ENCODE assay signal across 29 cellular contexts in genomic region chr10:131425752-131426529, GRCh38.
A peak's percentile ranks its signal among the peaks of the same experiment; 100 is the strongest.
DNase-seq lines count a peak whose midpoint lies in the region; ATAC-seq, FAIRE-seq and TF ChIP-seq lines count a peak whose summit lies in the region.
"Had no signal": no experiment of that assay in that cellular context is flagged by ENCODE, and none has a peak within 500 bp of the region (broad histone marks: within the 10 kb centered on the region; RNA-seq: fewer than 3 reads in every experiment).

No MANE protein-coding gene starts in this region.

- no peak overlapping the region for H3K4me3 ChIP-seq in BLaER1 treated with 17β-estradiol and CSF1 and Interleukin-3, amounts not matched to agents 10 nM and 100 nM
- H3K4me3 ChIP-seq in HepG2 (replicated peaks in 1 of 3; ENCODE audit: insufficient read depth in 1 of 3, low read depth in 2 of 3, low read length in 3 of 3) (no peak overlapping the region), testis (no peak overlapping the region), hepatocyte (no peak overlapping the region)
- H3K4me3 ChIP-seq: GM23248, HAP-1, MG63, PC-9 had no signal

- intact Hi-C loops in HepG2 (cut with micrococcal nuclease; ENCODE audit: unreplicated experiment), result no loop called here
- intact Hi-C loops in testis (cut with DNase I; ENCODE audit: low total_unique reads), result no loop called here

- H3K27ac ChIP-seq in BLaER1 treated with 17β-estradiol and CSF1 and Interleukin-3, amounts not matched to agents 10 nM and 100 nM, result no peak overlapping the region
- H3K27ac ChIP-seq in HepG2 (ENCODE audit: extremely low read length, insufficient read depth, low read length) (no peak overlapping the region), testis (no peak overlapping the region), hepatocyte (no peak overlapping the region)
- H3K27ac ChIP-seq: GM23248, PC-9 had no signal

- 11% methylated on average over 6 of the region's 11 CpGs for WGBS in HepG2 (ENCODE audit: low lambda C conversion rate)
- WGBS in testis, 2 donors, result 48 to 59% methylated on average over 9 to 11 of the region's 11 CpGs
- 75% methylated on average over 11 of the region's 11 CpGs for WGBS in hepatocyte (ENCODE audit: low lambda C conversion rate, missing lambda C conversion rate)

- CTCF ChIA-PET in HepG2 (lab: Yijun Ruan, JAX; ENCODE audit: low intra/inter-chr PET ratio, low total read pairs), result no interaction called here

- TF ChIP-seq RAD21 in Ishikawa (IDR thresholded peaks at IDR 0.05; ENCODE audit: low read depth) (no peak), HepG2 (CRISPR knock-in tag; IDR thresholded peaks at IDR 0.05) (no peak)

- no peaks in the 10 kb centered on the region for H3K9me3 ChIP-seq in BLaER1 treated with 17β-estradiol and CSF1 and Interleukin-3, amounts not matched to agents 10 nM and 100 nM (replicated peaks in 1 of 11)
- H3K9me3 ChIP-seq in HepG2 (ENCODE audit: low read length) (no peaks in the 10 kb centered on the region), testis (no peaks in the 10 kb centered on the region), hepatocyte (ENCODE audit: low read depth) (no peaks in the 10 kb centered on the region)
- H3K9me3 ChIP-seq: HAP-1, MG63 had no signal

- ATAC-seq in HepG2 (peak; percentile 62), GM21367 (IDR thresholded peaks at IDR 0.05; ENCODE audit: unreplicated experiment) (no peak)

- H2AFZ ChIP-seq in HepG2 (ENCODE audit: low read length) (no peak overlapping the region), hepatocyte (no peak overlapping the region)
- H2AFZ ChIP-seq: GM23248, PC-9 had no signal

- in situ Hi-C loops in HepG2 (cut with HindIII; ENCODE audit: extremely low pct_ligation_motif_present, low pct_unique_long_range_greater_than_20kb), result no loop called here

- no peaks in the 10 kb centered on the region for H3K27me3 ChIP-seq in BLaER1 treated with 17β-estradiol and CSF1 and Interleukin-3, amounts not matched to agents 10 nM and 100 nM
- H3K27me3 ChIP-seq in HepG2 (ENCODE audit: control insufficient read depth in 1 of 2, insufficient read depth in 2 of 2, low read length in 2 of 2) (peaks cover 2 to 52% of the 10 kb centered on the region in 2 experiments; a peak in 4 of 5 replicates), testis (no peaks in the 10 kb centered on the region), hepatocyte (peaks cover 9% of the 10 kb centered on the region)
- H3K27me3 ChIP-seq: MG63 had no signal

- no peak for FAIRE-seq in HepG2 (lab: Jason Lieb, UNC)
- FAIRE-seq: GM12892, HTR-8/SVneo had no signal

- TF ChIP-seq POLR2A in HepG2 (IDR thresholded peaks at IDR 0.05; ENCODE audit: insufficient read depth in 1 of 2, low read depth in 2 of 2, low read length in 2 of 2) (no peak), testis (IDR thresholded peaks at IDR 0.05) (no peak)

- H3K79me2 ChIP-seq in HepG2 (ENCODE audit: insufficient read depth, low read length), result no peaks in the 10 kb centered on the region
- no peaks in the 10 kb centered on the region for H3K79me2 ChIP-seq in hepatocyte

- peak overlapping the region in 8 of 11 experiments; percentile 39 to 79 (median 62); a peak in 14 of 22 replicates for H3K4me2 ChIP-seq in BLaER1 treated with 17β-estradiol and CSF1 and Interleukin-3, amounts not matched to agents 10 nM and 100 nM
- H3K4me2 ChIP-seq in HepG2 (ENCODE audit: low read depth, low read length) (no peak overlapping the region), hepatocyte (no peak overlapping the region)
- H3K4me2 ChIP-seq: PC-9 had no signal

- no TSS peak for BruUV-seq in HepG2 (replicated peaks; lab: Mats Ljungman, UMichigan)

- no peaks in the 10 kb centered on the region for H3K36me3 ChIP-seq in BLaER1 treated with 17β-estradiol and CSF1 and Interleukin-3, amounts not matched to agents 10 nM and 100 nM
- H3K36me3 ChIP-seq in HepG2 (replicated peaks in 1 of 2; ENCODE audit: control insufficient read depth in 1 of 2, insufficient read depth in 2 of 2, low read length in 2 of 2), result no peaks in the 10 kb centered on the region
- no peaks in the 10 kb centered on the region for H3K36me3 ChIP-seq in testis (ENCODE audit: low read depth, missing control alignments)
- no peaks in the 10 kb centered on the region for H3K36me3 ChIP-seq in hepatocyte (replicated peaks; ENCODE audit: insufficient read depth, low read depth)
- H3K36me3 ChIP-seq: HAP-1, MG63 had no signal

- POLR2A ChIA-PET in HepG2 (lab: Yijun Ruan, JAX), result no interaction called here

- H3K9ac ChIP-seq in BLaER1 treated with 17β-estradiol and CSF1 and Interleukin-3, amounts not matched to agents 10 nM and 100 nM, result no peak overlapping the region
- no peak overlapping the region for H3K9ac ChIP-seq in HepG2 (ENCODE audit: insufficient read depth, low read depth, low read length)
- H3K9ac ChIP-seq: GM23248 had no signal

- peaks cover 0 to 54% (median 22%) of the 10 kb centered on the region in 10 experiments; a peak in 13 of 20 replicates for H3K4me1 ChIP-seq in BLaER1 treated with 17β-estradiol and CSF1 and Interleukin-3, amounts not matched to agents 10 nM and 100 nM
- H3K4me1 ChIP-seq in HepG2 (ENCODE audit: insufficient read depth, low read length) (no peaks in the 10 kb centered on the region), testis (peaks cover 39% of the 10 kb centered on the region), hepatocyte (ENCODE audit: insufficient read depth) (no peaks in the 10 kb centered on the region)
- H3K4me1 ChIP-seq: HAP-1 had no signal

- TF ChIP-seq EP300 in Ishikawa (IDR thresholded peaks at IDR 0.05; ENCODE audit: borderline replicate concordance) (no peak), HepG2 (IDR thresholded peaks at IDR 0.05; ENCODE audit: low read depth in 2 of 2, low read length in 2 of 2) (no peak), HepG2 (CRISPR knock-in tag; IDR thresholded peaks at IDR 0.05; ENCODE audit: borderline replicate concordance) (no peak)

- TF ChIP-seq CTCF in HepG2 (CRISPR knock-in tag; IDR thresholded peaks at IDR 0.05) (no peak), testis (IDR thresholded peaks at IDR 0.05) (no peak), hepatocyte (IDR thresholded peaks at IDR 0.05; ENCODE audit: poor library complexity) (no peak)

- DNase-seq in HepG2 (ENCODE audit: low spot score) (no peak), testis (peak; percentile 77), hepatocyte (ENCODE audit: low spot score) (no peak)
- DNase-seq in activated CD4-positive, alpha-beta T cell treated with anti-CD3 and anti-CD28 coated beads, Interleukin-2, amount 50 U/mL, for 4 hours, result no peak
- DNase-seq: CD8-positive, alpha-beta memory T cell; DMS 273 treated with DMSO at 0.1 percent for 48 hours; DMS79; EL; GF-D8; GM23248; KG1; MG63; NCI-H1105 treated with DMSO at 0.1 percent for 48 hours; NCI-H146; NCI-H1930; NCI-H2107; NCI-H446; NCI-H524 treated with DMSO at 0.1 percent for 48 hours; NCI-H82; NK-92 treated with Interleukin-12 subunit alpha and Interleukin-12 subunit beta, amount 100 ng/mL, for 24 hours; PC-9; RPMI8226; SHP77 treated with DMSO at 0.1 percent for 48 hours had no signal

- H4K20me1 ChIP-seq in BLaER1 treated with 17β-estradiol and CSF1 and Interleukin-3, amounts not matched to agents 10 nM and 100 nM, result no peaks in the 10 kb centered on the region
- H4K20me1 ChIP-seq in HepG2 (ENCODE audit: insufficient read depth, low read length) (no peaks in the 10 kb centered on the region), hepatocyte (ENCODE audit: insufficient read depth, poor library complexity, severe bottlenecking) (no peaks in the 10 kb centered on the region)

- H3K9me2 ChIP-seq in hepatocyte (replicated peaks; ENCODE audit: insufficient read depth), result no peaks in the 10 kb centered on the region

TF ChIP-seq in Ishikawa, 13 proteins besides CTCF, POLR2A, EP300 and RAD21 (continues in another document):
- TF ChIP-seq TAF1 (IDR thresholded peaks at IDR 0.05; ENCODE audit: low read depth) (no peak), YY1 (IDR thresholded peaks at IDR 0.05; ENCODE audit: low read depth) (no peak), ZBTB7A (IDR thresholded peaks at IDR 0.05; ENCODE audit: low read depth) (no peak), MAX (IDR thresholded peaks at IDR 0.05) (no peak), CEBPB (IDR thresholded peaks at IDR 0.05) (no peak)

TF ChIP-seq in HepG2, 621 proteins besides CTCF, POLR2A, EP300 and RAD21 (continues in another document):
- TF ChIP-seq ZNF24 (IDR thresholded peaks at IDR 0.05) (no peak), FOXO1 (CRISPR knock-in tag; IDR thresholded peaks at IDR 0.05) (peak; percentile 39; the same call in 1 of the 2 replicates), U2AF1 (optimal IDR thresholded peaks at IDR 0.05; ENCODE audit: low read depth, low read length) (no peak), NR2F6 (IDR thresholded peaks at IDR 0.05) (peak; percentile 36; the same call in 1 of the 2 replicates), NR2F6 (CRISPR knock-in tag; IDR thresholded peaks at IDR 0.05) (peak; percentile 53; the same call in 1 of the 2 replicates), NR2F1 (CRISPR knock-in tag; IDR thresholded peaks at IDR 0.05) (peak in 1 of 2 experiments; percentile 11; a peak in 1 of 4 replicates), REST (IDR thresholded peaks at IDR 0.05; ENCODE audit: borderline replicate concordance in 1 of 2, low read depth in 1 of 2, low read length in 2 of 2) (peak; percentile 13 to 64; a peak in 3 of 4 replicates), IKZF4 (CRISPR knock-in tag; IDR thresholded peaks at IDR 0.05; ENCODE audit: borderline replicate concordance, low read depth, not compliant biosample characterization) (no peak), ZMYM4 (CRISPR knock-in tag; IDR thresholded peaks at IDR 0.05) (0 out of 2 replicates have a peak, but pooled peaks have one; percentile 17)

Comparison
In these comparisons a context has a peak if more than half of its experiments do, and no peak if none do; other contexts are left out.
1. H3K4me2 ChIP-seq: peak in BLaER1 treated with 17β-estradiol and CSF1 and Interleukin-3, amounts not matched to agents 10 nM and 100 nM (8 of 11); none in HepG2 (single experiment) and hepatocyte (single experiment).